1 cellular context compared by ENCODE assay signal in the genomic region with DNA sequence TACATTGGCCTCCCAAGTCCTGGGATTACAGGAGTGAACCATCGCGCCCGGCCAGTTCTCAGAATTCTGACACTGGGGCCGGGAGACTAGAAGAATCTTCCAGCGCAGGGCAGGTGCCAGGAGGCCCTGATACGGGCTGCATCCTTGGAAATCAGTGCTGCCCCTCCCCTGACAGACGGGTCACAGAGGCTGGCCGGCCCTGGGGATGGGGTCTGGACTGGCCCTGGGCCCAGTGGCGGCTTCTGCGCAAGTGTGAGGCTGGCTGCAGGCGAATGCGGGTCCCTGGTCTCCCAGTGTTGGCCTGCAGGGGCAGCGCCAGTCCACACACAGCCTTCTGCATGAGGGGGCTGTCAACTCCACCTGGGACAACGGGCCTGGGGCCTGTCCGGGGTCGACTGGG.
TF ChIP-seq lines count a peak whose summit lies in the region.

No MANE protein-coding gene starts in this region.

TF ChIP-seq in HCT116, 20 proteins besides CTCF, POLR2A, EP300 and RAD21 (continued from another document):
- no peak for TF ChIP-seq EZH2 (IDR thresholded peaks at IDR 0.05)
- TF ChIP-seq, protein P1, sequence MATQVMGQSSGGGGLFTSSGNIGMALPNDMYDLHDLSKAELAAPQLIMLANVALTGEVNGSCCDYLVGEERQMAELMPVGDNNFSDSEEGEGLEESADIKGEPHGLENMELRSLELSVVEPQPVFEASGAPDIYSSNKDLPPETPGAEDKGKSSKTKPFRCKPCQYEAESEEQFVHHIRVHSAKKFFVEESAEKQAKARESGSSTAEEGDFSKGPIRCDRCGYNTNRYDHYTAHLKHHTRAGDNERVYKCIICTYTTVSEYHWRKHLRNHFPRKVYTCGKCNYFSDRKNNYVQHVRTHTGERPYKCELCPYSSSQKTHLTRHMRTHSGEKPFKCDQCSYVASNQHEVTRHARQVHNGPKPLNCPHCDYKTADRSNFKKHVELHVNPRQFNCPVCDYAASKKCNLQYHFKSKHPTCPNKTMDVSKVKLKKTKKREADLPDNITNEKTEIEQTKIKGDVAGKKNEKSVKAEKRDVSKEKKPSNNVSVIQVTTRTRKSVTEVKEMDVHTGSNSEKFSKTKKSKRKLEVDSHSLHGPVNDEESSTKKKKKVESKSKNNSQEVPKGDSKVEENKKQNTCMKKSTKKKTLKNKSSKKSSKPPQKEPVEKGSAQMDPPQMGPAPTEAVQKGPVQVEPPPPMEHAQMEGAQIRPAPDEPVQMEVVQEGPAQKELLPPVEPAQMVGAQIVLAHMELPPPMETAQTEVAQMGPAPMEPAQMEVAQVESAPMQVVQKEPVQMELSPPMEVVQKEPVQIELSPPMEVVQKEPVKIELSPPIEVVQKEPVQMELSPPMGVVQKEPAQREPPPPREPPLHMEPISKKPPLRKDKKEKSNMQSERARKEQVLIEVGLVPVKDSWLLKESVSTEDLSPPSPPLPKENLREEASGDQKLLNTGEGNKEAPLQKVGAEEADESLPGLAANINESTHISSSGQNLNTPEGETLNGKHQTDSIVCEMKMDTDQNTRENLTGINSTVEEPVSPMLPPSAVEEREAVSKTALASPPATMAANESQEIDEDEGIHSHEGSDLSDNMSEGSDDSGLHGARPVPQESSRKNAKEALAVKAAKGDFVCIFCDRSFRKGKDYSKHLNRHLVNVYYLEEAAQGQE (IDR thresholded peaks at IDR 0.05; ENCODE audit: low read depth) = no peak
